Comparison of ENCODE assay signal across 18 cellular contexts in genomic region chr12:77888611-77889010, GRCh38. TPM values are rescaled to one million over a fixed set of nuclear protein-coding genes. Genes with fewer than 3 reads are reported as not detected.
A peak's percentile ranks its signal among the peaks of the same experiment; 100 is the strongest.
DNase-seq lines count a peak whose midpoint lies in the region; ATAC-seq and TF ChIP-seq lines count a peak whose summit lies in the region.
"Had no signal": no experiment of that assay in that cellular context is flagged by ENCODE, and none has a peak within 500 bp of the region (broad histone marks: within the 10 kb centered on the region; RNA-seq: fewer than 3 reads in every experiment).

No MANE protein-coding gene starts in this region.

- H3K4me1 ChIP-seq in tibial artery = no peaks in the 10 kb centered on the region
- H3K4me1 ChIP-seq: ascending aorta, BLaER1 had no signal

- H3K4me3 ChIP-seq in choroid plexus epithelial cell (ENCODE audit: low read depth, low read length) = no peak overlapping the region
- no peak overlapping the region for H3K4me3 ChIP-seq in tibial artery
- H3K4me3 ChIP-seq: ascending aorta, BLaER1 had no signal

- ATAC-seq in left cardiac atrium = no peak

- H3K27me3 ChIP-seq in tibial artery = no peaks in the 10 kb centered on the region
- H3K27me3 ChIP-seq: ascending aorta, BLaER1 had no signal

- no peak overlapping the region for H3K27ac ChIP-seq in tibial artery
- H3K27ac ChIP-seq: ascending aorta, BLaER1 had no signal

- no peak for TF ChIP-seq CTCF in choroid plexus epithelial cell (conservative IDR thresholded peaks at IDR 0.05; ENCODE audit: low read depth, low read length)
- no peak for TF ChIP-seq CTCF in tibial artery (IDR thresholded peaks at IDR 0.05)

- H3K36me3 ChIP-seq in tibial artery = no peaks in the 10 kb centered on the region
- H3K36me3 ChIP-seq: ascending aorta, BLaER1 had no signal

- H3K9me3 ChIP-seq in tibial artery = no peaks in the 10 kb centered on the region
- H3K9me3 ChIP-seq: ascending aorta, BLaER1 had no signal

- intact Hi-C loops in left cardiac atrium (cut with DNase I) = no loop called here
- intact Hi-C loops in tibial artery (cut with DNase I; ENCODE audit: low total_unique reads) = no loop called here

- DNase-seq in AG20443 (ENCODE audit: low spot score) (peak; percentile 19), M059J (ENCODE audit: low read depth) (peak; percentile 62), choroid plexus epithelial cell (ENCODE audit: low read depth) (peak; percentile 88), kidney tubule cell (ENCODE audit: low spot score) (peak; percentile 67), left cardiac atrium (no peak), tibial artery (no peak), NCI-H1436 (lab: John Stamatoyannopoulos, UW) (no peak)
- DNase-seq in NK-92 treated with Interleukin-12 subunit alpha and Interleukin-12 subunit beta, amount 100 ng/mL, for 24 hours (lab: John Stamatoyannopoulos, UW) = no peak
- DNase-seq: activated B cell treated with CpG ODN at 0.5 μM for 24 hours; activated T-cell treated with anti-CD3 and anti-CD28 coated beads for 4 hours; GDM1; NCI-H1417; NCI-H524 treated with DMSO at 0.1 percent for 48 hours; nephron progenitor cell; SHP77 treated with DMSO at 0.1 percent for 48 hours; stimulated activated CD8-positive, alpha-beta memory T cell treated with anti-CD3 and anti-CD28 coated beads, Interleukin-4, amount 100 ng/mL, for 48 hours had no signal

RNA-seq across cellular contexts. Expression of gene NAV3, which starts 57.9 kb away (rescaled TPM):
- 14.3 and 28.3 TPM in 2 replicates for total RNA-seq in M059J (2014; rRNA removed; shearing (Covaris generic))
- total RNA-seq in left cardiac atrium = 1 to 10 TPM; 3.9 to 6.9 TPM
- total RNA-seq: activated B cell treated with CpG ODN at 0.5 μM for 24 hours had no signal

Comparison
In these comparisons a context has a peak if more than half of its experiments do, and no peak if none do; other contexts are left out.
1. DNase-seq: peak in AG20443 (single experiment), M059J (single experiment), choroid plexus epithelial cell (single experiment) and kidney tubule cell (single experiment); none in left cardiac atrium (single experiment), tibial artery (0 of 2), NCI-H1436 (single experiment) and NK-92 treated with Interleukin-12 subunit alpha and Interleukin-12 subunit beta, amount 100 ng/mL, for 24 hours (single experiment).